In genomic region chr13:94992277-94992989, GRCh38 we compare ENCODE assay signal across 1 cellular context.
TF ChIP-seq lines count a peak whose summit lies in the region.

No MANE protein-coding gene starts in this region.

TF ChIP-seq in GM23338, 12 proteins besides CTCF, POLR2A, EP300 and RAD21 (continued from another document):
- TF ChIP-seq, protein P1, sequence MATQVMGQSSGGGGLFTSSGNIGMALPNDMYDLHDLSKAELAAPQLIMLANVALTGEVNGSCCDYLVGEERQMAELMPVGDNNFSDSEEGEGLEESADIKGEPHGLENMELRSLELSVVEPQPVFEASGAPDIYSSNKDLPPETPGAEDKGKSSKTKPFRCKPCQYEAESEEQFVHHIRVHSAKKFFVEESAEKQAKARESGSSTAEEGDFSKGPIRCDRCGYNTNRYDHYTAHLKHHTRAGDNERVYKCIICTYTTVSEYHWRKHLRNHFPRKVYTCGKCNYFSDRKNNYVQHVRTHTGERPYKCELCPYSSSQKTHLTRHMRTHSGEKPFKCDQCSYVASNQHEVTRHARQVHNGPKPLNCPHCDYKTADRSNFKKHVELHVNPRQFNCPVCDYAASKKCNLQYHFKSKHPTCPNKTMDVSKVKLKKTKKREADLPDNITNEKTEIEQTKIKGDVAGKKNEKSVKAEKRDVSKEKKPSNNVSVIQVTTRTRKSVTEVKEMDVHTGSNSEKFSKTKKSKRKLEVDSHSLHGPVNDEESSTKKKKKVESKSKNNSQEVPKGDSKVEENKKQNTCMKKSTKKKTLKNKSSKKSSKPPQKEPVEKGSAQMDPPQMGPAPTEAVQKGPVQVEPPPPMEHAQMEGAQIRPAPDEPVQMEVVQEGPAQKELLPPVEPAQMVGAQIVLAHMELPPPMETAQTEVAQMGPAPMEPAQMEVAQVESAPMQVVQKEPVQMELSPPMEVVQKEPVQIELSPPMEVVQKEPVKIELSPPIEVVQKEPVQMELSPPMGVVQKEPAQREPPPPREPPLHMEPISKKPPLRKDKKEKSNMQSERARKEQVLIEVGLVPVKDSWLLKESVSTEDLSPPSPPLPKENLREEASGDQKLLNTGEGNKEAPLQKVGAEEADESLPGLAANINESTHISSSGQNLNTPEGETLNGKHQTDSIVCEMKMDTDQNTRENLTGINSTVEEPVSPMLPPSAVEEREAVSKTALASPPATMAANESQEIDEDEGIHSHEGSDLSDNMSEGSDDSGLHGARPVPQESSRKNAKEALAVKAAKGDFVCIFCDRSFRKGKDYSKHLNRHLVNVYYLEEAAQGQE (IDR thresholded peaks at IDR 0.05; ENCODE audit: unreplicated experiment) = no peak
- TF ChIP-seq ZNF114 (CRISPR knock-in tag; IDR thresholded peaks at IDR 0.05) (no peak), POLR2AphosphoS5 (IDR thresholded peaks at IDR 0.05; ENCODE audit: low read depth) (no peak), JUNB (IDR thresholded peaks at IDR 0.05; ENCODE audit: unreplicated experiment) (no peak), STAT1 (IDR thresholded peaks at IDR 0.05; ENCODE audit: unreplicated experiment) (no peak), NANOG (IDR thresholded peaks at IDR 0.05; ENCODE audit: borderline replicate concordance) (no peak), EZH2 (IDR thresholded peaks at IDR 0.05; ENCODE audit: low read depth, unreplicated experiment) (no peak)
